ENCODE assay signal across 26 cellular contexts in genomic region chr17:33112763-33113162, GRCh38.
A peak's percentile ranks its signal among the peaks of the same experiment; 100 is the strongest.
DNase-seq lines count a peak whose midpoint lies in the region; ATAC-seq, FAIRE-seq and TF ChIP-seq lines count a peak whose summit lies in the region.
"Had no signal": no experiment of that assay in that cellular context is flagged by ENCODE, and none has a peak within 500 bp of the region (broad histone marks: within the 10 kb centered on the region; RNA-seq: fewer than 3 reads in every experiment).

No MANE protein-coding gene starts in this region.

- H3K27ac ChIP-seq in breast epithelium: no peak overlapping the region
- no peak overlapping the region for H3K27ac ChIP-seq in MM.1S (ENCODE audit: low read length)
- H3K27ac ChIP-seq: HL-60, Peyer's patch, tibial artery had no signal

- H3K27me3 Mint-ChIP-seq in MCF 10A (ENCODE audit: insufficient read depth, unreplicated experiment): no peaks in the 10 kb centered on the region

- no peaks in the 10 kb centered on the region for H3K36me3 Mint-ChIP-seq in MCF 10A (ENCODE audit: insufficient read depth, unreplicated experiment)

- TF ChIP-seq CTCF in MCF 10A (IDR thresholded peaks at IDR 0.05; ENCODE audit: unreplicated experiment) (no peak), breast epithelium (IDR thresholded peaks at IDR 0.05) (no peak), foreskin fibroblast (IDR thresholded peaks at IDR 0.05; ENCODE audit: low read depth, low read length) (no peak), MM.1S (IDR thresholded peaks at IDR 0.05; ENCODE audit: low read length) (no peak)

- no peaks in the 10 kb centered on the region for H3K27me3 ChIP-seq in breast epithelium
- H3K27me3 ChIP-seq in HAP-1 (ENCODE audit: low read depth): no peaks in the 10 kb centered on the region
- H3K27me3 ChIP-seq in MM.1S (replicated peaks; ENCODE audit: insufficient read depth, low read length): no peaks in the 10 kb centered on the region
- H3K27me3 ChIP-seq: Peyer's patch had no signal

- H3K9ac ChIP-seq in MM.1S (ENCODE audit: low read length): no peak overlapping the region

- no TSS peak for BruUV-seq in MCF 10A (replicated peaks; lab: Mats Ljungman, UMichigan)

- H3K9me3 Mint-ChIP-seq in MCF 10A (ENCODE audit: unreplicated experiment): no peaks in the 10 kb centered on the region
- H3K9me3 Mint-ChIP-seq: central memory CD8-positive, alpha-beta T cell; neural crest cell had no signal

- CTCF ChIA-PET in MCF 10A (lab: Yijun Ruan, JAX): no interaction called here

- no peak overlapping the region for H3K27ac Mint-ChIP-seq in MCF 10A (ENCODE audit: low read depth, unreplicated experiment)
- H3K27ac Mint-ChIP-seq: H9 had no signal

- H4K20me1 ChIP-seq in MM.1S (ENCODE audit: insufficient read depth, low read length): no peaks in the 10 kb centered on the region

- H3K4me3 Mint-ChIP-seq in MCF 10A (ENCODE audit: unreplicated experiment): no peak overlapping the region
- H3K4me3 Mint-ChIP-seq: central memory CD8-positive, alpha-beta T cell; H9; neural crest cell had no signal

- H3K4me1 ChIP-seq in breast epithelium (peaks cover 0 to 4% of the 10 kb centered on the region in 2 donors), HAP-1 (no peaks in the 10 kb centered on the region), MM.1S (ENCODE audit: low read length) (no peaks in the 10 kb centered on the region)
- H3K4me1 ChIP-seq: Peyer's patch had no signal

- POLR2A ChIA-PET in MCF 10A (lab: Yijun Ruan, JAX): interaction anchor here (0.8 kb wide), 1 partner anchor 16 kb away, joined by 3 read pairs; no protein-coding TSS in a partner anchor

- H3K4me3 ChIP-seq in breast epithelium (no peak overlapping the region), foreskin fibroblast (ENCODE audit: low read depth in 1 of 2, low read length in 2 of 2) (no peak overlapping the region), HAP-1 (no peak overlapping the region), MM.1S (ENCODE audit: low read length) (no peak overlapping the region)
- H3K4me3 ChIP-seq: K562, Peyer's patch, tibial artery had no signal

- H3F3A ChIP-seq in MM.1S (ENCODE audit: insufficient read depth, low read length): no peaks in the 10 kb centered on the region

- in situ Hi-C loops in SK-MEL-5 (cut with HindIII; ENCODE audit: low pct_unique_long_range_greater_than_20kb, low sequenced_read_pairs) (no loop called here), HAP-1 (cut with MboI; ENCODE audit: low sequenced_read_pairs) (no loop called here)

- H3K36me3 ChIP-seq in breast epithelium (no peaks in the 10 kb centered on the region), HAP-1 (replicated peaks) (no peaks in the 10 kb centered on the region), MM.1S (replicated peaks; ENCODE audit: insufficient read depth, low read length) (no peaks in the 10 kb centered on the region)
- H3K36me3 ChIP-seq: Peyer's patch, tibial artery had no signal

- ATAC-seq in HG02970 (IDR thresholded peaks at IDR 0.05; ENCODE audit: low FRiP score, unreplicated experiment): no peak
- ATAC-seq: K562, left lobe of liver had no signal

- TF ChIP-seq POLR2A in breast epithelium (IDR thresholded peaks at IDR 0.05): no peak

- H3K4me2 ChIP-seq in MM.1S (ENCODE audit: low read depth, low read length): no peak overlapping the region

- DNase-seq in MCF 10A (ENCODE audit: unreplicated experiment): peak; percentile 88
- DNase-seq in breast epithelium (ENCODE audit: low spot score in 2 of 2): no peak
- DNase-seq in SK-MEL-5 (ENCODE audit: low read depth, low spot score): peak; percentile 8
- DNase-seq in foreskin fibroblast: peak; percentile 8 to 11
- DNase-seq in urothelium cell line (ENCODE audit: low spot score): peak; percentile 68
- no peak for DNase-seq in HAP-1 (ENCODE audit: low spot score in 2 of 2)
- DNase-seq in MM.1S: no peak
- DNase-seq: 8988T; activated CD4-positive, alpha-beta T cell treated with anti-CD3 and anti-CD28 coated beads for 48 hours; activated CD8-positive, alpha-beta memory T cell treated with anti-CD3 and anti-CD28 coated beads, Interleukin-2, amount 50 U/mL, for 48 hours; activated effector memory CD4-positive, alpha-beta T cell treated with anti-CD3 and anti-CD28 coated beads, Interleukin-2, amount 50 U/mL, for 16 hours; DND-41; effector CD8-positive, alpha-beta T cell; H9; NCI-H1092 treated with DMSO at 0.1 percent for 48 hours; NCI-H2107; NCI-H526 treated with DMSO at 0.1 percent for 48 hours; Peyer's patch; tibial artery had no signal

- H2AFZ ChIP-seq in MM.1S (ENCODE audit: low read length): no peak overlapping the region

- intact Hi-C loops in MCF 10A (cut with micrococcal nuclease) (no loop called here), breast epithelium (cut with DNase I; ENCODE audit: low total_unique reads) (no loop called here)

- no peaks in the 10 kb centered on the region for H3K79me2 ChIP-seq in MM.1S (ENCODE audit: low read length)

- no peak for FAIRE-seq in urothelium cell line (lab: Jason Lieb, UNC)
- FAIRE-seq: K562, TTC549 had no signal

- no peaks in the 10 kb centered on the region for H3K9me3 ChIP-seq in breast epithelium
- H3K9me3 ChIP-seq in HAP-1: no peaks in the 10 kb centered on the region
- no peaks in the 10 kb centered on the region for H3K9me3 ChIP-seq in MM.1S (replicated peaks; ENCODE audit: insufficient read depth, low read length)
- H3K9me3 ChIP-seq: Peyer's patch, tibial artery had no signal

- peaks cover 16% of the 10 kb centered on the region for H3K4me1 Mint-ChIP-seq in MCF 10A (ENCODE audit: insufficient read depth, unreplicated experiment)
- H3K4me1 Mint-ChIP-seq: central memory CD8-positive, alpha-beta T cell; neural crest cell had no signal

- no peaks in the 10 kb centered on the region for H3K9me2 ChIP-seq in MM.1S (replicated peaks; ENCODE audit: insufficient read depth, low read length)

Comparison
In these comparisons a context has a peak if more than half of its experiments do, and no peak if none do; other contexts are left out.
1. DNase-seq: peak in MCF 10A (single experiment), SK-MEL-5 (single experiment), foreskin fibroblast (2 of 2) and urothelium cell line (single experiment); none in breast epithelium (0 of 2), HAP-1 (0 of 2) and MM.1S (single experiment).